Comparison of ENCODE assay signal across 20 cellular contexts in the genomic region with DNA sequence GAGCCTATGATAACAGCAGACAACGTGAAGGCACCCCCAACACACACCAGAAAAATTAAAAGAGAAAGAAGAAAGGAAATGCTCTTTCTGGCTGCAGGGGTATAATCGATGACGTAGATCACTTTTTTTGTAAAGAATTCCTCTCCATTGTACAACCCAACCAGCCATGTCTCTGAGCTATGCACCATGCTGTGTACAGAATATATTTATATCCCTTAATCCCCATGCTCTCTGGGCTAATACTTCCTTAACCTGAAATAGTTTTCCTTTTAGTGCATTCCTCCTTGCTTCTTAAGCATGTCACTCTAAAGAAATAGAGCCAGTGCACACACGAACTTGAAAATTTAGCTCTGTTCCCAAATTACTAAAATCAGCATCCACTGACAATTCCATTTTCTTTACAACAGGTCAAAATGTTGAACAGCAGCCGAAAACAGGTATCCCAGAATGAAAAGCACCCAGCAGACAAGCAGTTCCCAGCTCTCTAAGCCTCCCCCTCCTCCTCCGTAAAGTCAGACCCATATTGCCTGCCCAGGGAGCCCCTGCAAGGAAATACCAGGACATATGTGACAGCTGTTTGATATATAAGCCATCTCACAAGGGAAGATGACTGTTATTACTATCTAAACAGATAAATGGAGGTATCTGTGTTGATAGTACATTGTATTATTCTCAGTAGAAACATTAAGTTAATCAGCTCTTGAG.
A peak's percentile ranks its signal among the peaks of the same experiment; 100 is the strongest.
DNase-seq lines count a peak whose midpoint lies in the region; ATAC-seq and TF ChIP-seq lines count a peak whose summit lies in the region.
"Had no signal": no experiment of that assay in that cellular context is flagged by ENCODE, and none has a peak within 500 bp of the region (broad histone marks: within the 10 kb centered on the region; RNA-seq: fewer than 3 reads in every experiment).

No MANE protein-coding gene starts in this region.

- TF ChIP-seq CTCF in lower lobe of right lung (IDR thresholded peaks at IDR 0.05) (no peak), GM10266 (IDR thresholded peaks at IDR 0.05; ENCODE audit: control insufficient read depth, insufficient read depth, low read depth, missing control alignments) (no peak)

- H3K4me1 ChIP-seq in lower lobe of right lung: no peaks in the 10 kb centered on the region
- H3K4me1 ChIP-seq: A549 had no signal

- intact Hi-C loops in posterior vena cava (cut with DNase I): no loop called here
- intact Hi-C loops in lower lobe of right lung (cut with DNase I): no loop called here

- no peaks in the 10 kb centered on the region for H3K27me3 ChIP-seq in lower lobe of right lung (ENCODE audit: low read depth)

- no peak overlapping the region for H3K27ac ChIP-seq in lower lobe of right lung
- H3K27ac ChIP-seq: 22Rv1, A549 had no signal

- H3K4me3 ChIP-seq in lower lobe of right lung: no peak overlapping the region
- H3K4me3 ChIP-seq: A549 had no signal

- ATAC-seq in lower lobe of right lung: no peak
- ATAC-seq: A549 had no signal

- H3K9me3 ChIP-seq in lower lobe of right lung: no peaks in the 10 kb centered on the region
- H3K9me3 ChIP-seq: A549 had no signal

- DNase-seq in NCI-H2171 treated with DMSO at 0.1 percent for 48 hours (lab: John Stamatoyannopoulos, UW) (peak; percentile 42), NCI-H2171 (lab: John Stamatoyannopoulos, UW) (no peak), NCI-H524 (lab: John Stamatoyannopoulos, UW) (peak; percentile 71 to 83), ecto neural progenitor cell (ENCODE audit: low spot score) (peak; percentile 11), posterior vena cava (ENCODE audit: low spot score) (peak; percentile 5), NCI-H345 (lab: John Stamatoyannopoulos, UW) (no peak), lower lobe of right lung (no peak), GM10266 (ENCODE audit: extremely low spot score) (no peak)
- DNase-seq: C1 segment of cervical spinal cord; CD4-positive, CD25-positive, alpha-beta regulatory T cell; CD8-positive, alpha-beta memory T cell; COR-L47; DMS 273 treated with DMSO at 0.1 percent for 48 hours; DMS53; DND-41; GDM1; H9; IMR-90 had no signal

- no peaks in the 10 kb centered on the region for H3K36me3 ChIP-seq in lower lobe of right lung

Comparison
In these comparisons a context has a peak if more than half of its experiments do, and no peak if none do; other contexts are left out.
1. DNase-seq: peak in NCI-H2171 treated with DMSO at 0.1 percent for 48 hours (single experiment), NCI-H524 (2 of 2), ecto neural progenitor cell (single experiment) and posterior vena cava (single experiment); none in NCI-H2171 (single experiment), NCI-H345 (single experiment), lower lobe of right lung (single experiment) and GM10266 (single experiment).